In the genomic region with DNA sequence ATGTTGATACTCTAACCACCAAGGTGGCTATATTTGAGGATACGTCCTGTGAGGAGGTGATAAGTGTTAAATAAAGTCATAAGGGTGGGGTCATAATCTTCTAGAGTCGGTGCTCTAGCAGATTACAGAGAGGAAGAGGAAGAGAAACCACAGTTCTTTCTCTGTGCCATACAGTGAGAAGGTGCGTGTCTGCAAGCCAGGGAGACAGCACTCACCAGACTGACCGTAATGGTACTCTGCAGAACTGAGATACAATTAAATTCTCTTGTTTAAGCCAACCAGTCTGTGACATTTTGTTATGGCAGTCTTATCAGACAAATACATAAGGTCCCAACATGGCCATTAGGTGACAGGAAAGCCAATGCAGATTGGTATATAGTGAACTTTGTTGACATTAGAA, we compare ENCODE assay signal across 28 cellular contexts.
"Had no signal": no experiment of that assay in that cellular context is flagged by ENCODE, and none has a peak within 500 bp of the region (broad histone marks: within the 10 kb centered on the region; RNA-seq: fewer than 3 reads in every experiment).

No MANE protein-coding gene starts in this region.

- H3K27ac Mint-ChIP-seq: activated CD4-positive, alpha-beta T cell treated with anti-CD3 and anti-CD28 coated beads for 36 hours; activated CD4-positive, alpha-beta T cell treated with anti-CD3 and anti-CD28 coated beads, Interleukin-2, amount 10 ng/mL, durations not matched to agents 7 days and 5 days; activated CD8-positive, alpha-beta T cell treated with anti-CD3 and anti-CD28 coated beads, Interleukin-2, amount 10 ng/mL, durations not matched to agents 7 days and 5 days; activated naive CD4-positive, alpha-beta T cell treated with anti-CD3 and anti-CD28 coated beads for 36 hours; activated naive CD4-positive, alpha-beta T cell treated with anti-CD3 and anti-CD28 coated beads, Interleukin-2, amount 50 U/mL, for 72 hours; activated T-cell treated with anti-CD3 and anti-CD28 coated beads, Interleukin-2, amount 50 U/mL, for 24 hours; activated T-helper 1 cell treated with anti-CD3 and anti-CD28 coated beads, Interleukin-12 subunit alpha, Interleukin-12 subunit beta, Interleukin-2, Interleukin-4 antibody, amounts not matched to agents 30 ng/mL and 10 ng/mL and 1 ng/mL, durations not matched to agents 14 hours and 24 hours and 36 hours; WTC11 had no signal

- H3K4me3 Mint-ChIP-seq: activated CD4-positive, alpha-beta T cell treated with anti-CD3 and anti-CD28 coated beads for 36 hours; activated CD4-positive, alpha-beta T cell treated with anti-CD3 and anti-CD28 coated beads, Interleukin-2, amount 10 ng/mL, durations not matched to agents 7 days and 5 days; activated CD8-positive, alpha-beta T cell treated with anti-CD3 and anti-CD28 coated beads, Interleukin-2, amount 10 ng/mL, durations not matched to agents 7 days and 5 days; activated naive CD4-positive, alpha-beta T cell treated with anti-CD3 and anti-CD28 coated beads for 36 hours; activated T-cell treated with anti-CD3 and anti-CD28 coated beads, Interleukin-2, amount 50 U/mL, for 24 hours; activated T-helper 1 cell treated with anti-CD3 and anti-CD28 coated beads, Interleukin-12 subunit alpha, Interleukin-12 subunit beta, Interleukin-2, Interleukin-4 antibody, amounts not matched to agents 30 ng/mL and 10 ng/mL and 1 ng/mL, durations not matched to agents 14 hours and 24 hours and 36 hours; WTC11 had no signal

- H3K9me3 ChIP-seq: body of pancreas, breast epithelium had no signal

- H3K4me3 ChIP-seq: adrenal gland, body of pancreas, breast epithelium, coronary artery had no signal

- H3K4me1 Mint-ChIP-seq: activated CD4-positive, alpha-beta T cell treated with anti-CD3 and anti-CD28 coated beads for 36 hours; activated CD4-positive, alpha-beta T cell treated with anti-CD3 and anti-CD28 coated beads, Interleukin-2, amount 10 ng/mL, durations not matched to agents 7 days and 5 days; WTC11 had no signal

- DNase-seq: activated CD4-positive, alpha-beta T cell treated with anti-CD3 and anti-CD28 coated beads for 36 hours; activated CD4-positive, alpha-beta T cell treated with anti-CD3 and anti-CD28 coated beads, Interleukin-2, amount 10 ng/mL, durations not matched to agents 7 days and 5 days; activated CD4-positive, alpha-beta T cell treated with anti-CD3 and anti-CD28 coated beads, Interleukin-2, amount 50 U/mL, for 48 hours; activated CD8-positive, alpha-beta T cell treated with anti-CD3 and anti-CD28 coated beads, Interleukin-2, amount 10 ng/mL, durations not matched to agents 7 days and 5 days; activated gamma-delta T cell treated with Interleukin-2 at 50 U/mL for 16 hours; activated naive CD4-positive, alpha-beta T cell treated with anti-CD3 and anti-CD28 coated beads for 36 hours; activated T-cell treated with anti-CD3 and anti-CD28 coated beads, Interleukin-2, amount 50 U/mL, for 24 hours; adrenal gland; body of pancreas; NCI-H1092; NCI-H1417; NCI-H146; NCI-H187; NCI-H2029 treated with DMSO at 0.1 percent for 48 hours; NCI-H2107; NCI-H2171; NCI-H510A; NCI-H526; NCI-H748 treated with DMSO at 0.1 percent for 48 hours; Right ventricle myocardium superior; SW 1271; T1000 had no signal

- H3K4me1 ChIP-seq: adrenal gland, body of pancreas, breast epithelium had no signal

- H3K27me3 Mint-ChIP-seq: activated CD4-positive, alpha-beta T cell treated with anti-CD3 and anti-CD28 coated beads for 36 hours; activated CD4-positive, alpha-beta T cell treated with anti-CD3 and anti-CD28 coated beads, Interleukin-2, amount 10 ng/mL, durations not matched to agents 7 days and 5 days; activated T-cell treated with anti-CD3 and anti-CD28 coated beads, Interleukin-2, amount 50 U/mL, for 24 hours had no signal

- H3K36me3 ChIP-seq: adrenal gland, breast epithelium had no signal

- H3K27me3 ChIP-seq: adrenal gland, body of pancreas, breast epithelium had no signal

- H3K9me3 Mint-ChIP-seq: activated CD4-positive, alpha-beta T cell treated with anti-CD3 and anti-CD28 coated beads, Interleukin-2, amount 10 ng/mL, durations not matched to agents 7 days and 5 days; activated T-helper 1 cell treated with anti-CD3 and anti-CD28 coated beads, Interleukin-12 subunit alpha, Interleukin-12 subunit beta, Interleukin-2, Interleukin-4 antibody, amounts not matched to agents 30 ng/mL and 10 ng/mL and 1 ng/mL, durations not matched to agents 14 hours and 24 hours and 36 hours had no signal

- ATAC-seq: activated CD4-positive, alpha-beta T cell treated with anti-CD3 and anti-CD28 coated beads for 36 hours; activated CD4-positive, CD25-positive, alpha-beta regulatory T cell treated with anti-CD3 and anti-CD28 coated beads, Interleukin-2, amount 50 U/mL, for 24 hours; activated CD8-positive, alpha-beta T cell treated with anti-CD3 and anti-CD28 coated beads, Interleukin-2, amount 10 ng/mL, durations not matched to agents 7 days and 5 days; activated naive CD4-positive, alpha-beta T cell treated with anti-CD3 and anti-CD28 coated beads, Interleukin-2, amount 50 U/mL, for 72 hours; body of pancreas; WTC11 had no signal

- H3K36me3 Mint-ChIP-seq: activated naive CD4-positive, alpha-beta T cell treated with anti-CD3 and anti-CD28 coated beads, Interleukin-2, amount 50 U/mL, for 72 hours; WTC11 had no signal
